ENCODE assay signal across 8 cellular contexts in genomic region chr19:48872182-48872883, GRCh38. TPM values are rescaled to one million over a fixed set of nuclear protein-coding genes. Genes with fewer than 3 reads are reported as not detected.
A peak's percentile ranks its signal among the peaks of the same experiment; 100 is the strongest.
DNase-seq lines count a peak whose midpoint lies in the region; ATAC-seq, FAIRE-seq and TF ChIP-seq lines count a peak whose summit lies in the region.

Gene PPP1R15A (plus strand): TSS chr19:48872421. CDS start chr19:48873234, 813 bp downstream.

- H3K9ac ChIP-seq in iPS-20b (ENCODE audit: low read depth, low read length) (peak within 1 kb of the TSS; percentile 92), skeletal muscle tissue (ENCODE audit: low read depth in 1 of 3, low read length in 3 of 3) (peak within 1 kb of the TSS; percentile 100)

- CTCF ChIA-PET in WTC11 (lab: Charles Lee): interaction anchor here (0.6 to 2.2 kb wide), 10 partner anchors 9 to 227 kb away, joined by 3 to 11 read pairs (median 4); partner anchors contain the start of genes CA11 and HSD17B14

- TF ChIP-seq CTCF in WTC11 (IDR thresholded peaks at IDR 0.05) (no peak), bronchial epithelial cell (IDR thresholded peaks at IDR 0.05; ENCODE audit: insufficient read depth, low read length, severe bottlenecking) (no peak)

- H3K27ac Mint-ChIP-seq in WTC11: peak within 1 kb of the TSS; percentile 100

- H3K9me3 Mint-ChIP-seq in WTC11: no peaks in the 10 kb centered on the region

- ATAC-seq in GM18499 (IDR thresholded peaks at IDR 0.05; ENCODE audit: insufficient read depth, unreplicated experiment) (peak; percentile 38), HG03159 (IDR thresholded peaks at IDR 0.05; ENCODE audit: unreplicated experiment) (peak; percentile 42), WTC11 (peak; percentile 73), HG02981 (IDR thresholded peaks at IDR 0.05; ENCODE audit: unreplicated experiment) (no peak)

- peaks cover 33% of the 10 kb centered on the region for H3K4me1 Mint-ChIP-seq in WTC11

- peaks cover 27% of the 10 kb centered on the region for H3K36me3 Mint-ChIP-seq in WTC11

- no peaks in the 10 kb centered on the region for H3K9me3 ChIP-seq in iPS-20b (ENCODE audit: insufficient read depth, low read depth, low read length)
- H3K9me3 ChIP-seq in skeletal muscle tissue (ENCODE audit: control insufficient read depth in 3 of 3, low read length in 3 of 3): no peaks in the 10 kb centered on the region

- peaks cover 18% of the 10 kb centered on the region for H3K4me1 ChIP-seq in iPS-20b (ENCODE audit: insufficient read depth, low read length)
- H3K4me1 ChIP-seq in skeletal muscle tissue (ENCODE audit: control insufficient read depth in 3 of 3, insufficient read depth in 3 of 3, low read length in 3 of 3): peaks cover 43 to 51% (median 51%) of the 10 kb centered on the region in 3 donors

- H3K27ac ChIP-seq in iPS-20b (ENCODE audit: low read length): peak within 1 kb of the TSS; percentile 88
- peak within 1 kb of the TSS; percentile 100 for H3K27ac ChIP-seq in skeletal muscle tissue (ENCODE audit: low read depth, low read length)

- FAIRE-seq in bronchial epithelial cell (lab: Jason Lieb, UNC): no peak

- H3K27me3 ChIP-seq in bronchial epithelial cell (ENCODE audit: control insufficient read depth, insufficient read depth, low read length) (no peaks in the 10 kb centered on the region), iPS-20b (ENCODE audit: insufficient read depth, low read length) (no peaks in the 10 kb centered on the region), skeletal muscle tissue (ENCODE audit: control insufficient read depth in 3 of 3, insufficient read depth in 3 of 3, low read length in 3 of 3) (no peaks in the 10 kb centered on the region)

- no peaks in the 10 kb centered on the region for H3K27me3 Mint-ChIP-seq in WTC11 (ENCODE audit: low read depth)

- H3K4me3 Mint-ChIP-seq in WTC11: peak within 1 kb of the TSS; percentile 100

- peaks cover 23% of the 10 kb centered on the region for H3K36me3 ChIP-seq in bronchial epithelial cell (ENCODE audit: control insufficient read depth, insufficient read depth, low read length)
- H3K36me3 ChIP-seq in iPS-20b (ENCODE audit: insufficient read depth, low read depth, low read length): peaks cover 35% of the 10 kb centered on the region
- peaks cover 20 to 39% (median 33%) of the 10 kb centered on the region in 3 donors for H3K36me3 ChIP-seq in skeletal muscle tissue (ENCODE audit: control insufficient read depth in 3 of 3, insufficient read depth in 3 of 3, low read length in 3 of 3)

- POLR2A ChIA-PET in WTC11 (lab: Charles Lee): interaction anchor here (0.5 to 3.3 kb wide), 11 partner anchors 9 to 133 kb away, joined by 3 to 15 read pairs (median 4); partner anchors contain the start of genes FTL and NUCB1

- H3K4me3 ChIP-seq in bronchial epithelial cell (ENCODE audit: low read depth, low read length) (peak within 1 kb of the TSS; percentile 89), iPS-20b (ENCODE audit: low read length) (peak within 1 kb of the TSS; percentile 94), skeletal muscle tissue (ENCODE audit: low read length in 3 of 3) (peak within 1 kb of the TSS; percentile 94 to 100 (median 97))

- DNase-seq in NCI-H345 (lab: John Stamatoyannopoulos, UW): peak; percentile 94
- DNase-seq in WTC11 (ENCODE audit: low spot score): peak; percentile 99
- DNase-seq in bronchial epithelial cell (ENCODE audit: low read depth): peak; percentile 95

TF ChIP-seq in WTC11, 78 proteins besides CTCF, POLR2A, EP300 and RAD21 (continues in another document):
- TF ChIP-seq CREM (CRISPR knock-in tag; IDR thresholded peaks at IDR 0.05): peak; percentile 80; the same call in 1 of the 2 replicates
- TF ChIP-seq GABPB1 (CRISPR knock-in tag; IDR thresholded peaks at IDR 0.05): peak; percentile 80
- TF ChIP-seq ZMAT4 (CRISPR knock-in tag; IDR thresholded peaks at IDR 0.05): no peak
- peak; percentile 33; the same call in 1 of the 2 replicates for TF ChIP-seq USF1 (CRISPR knock-in tag; IDR thresholded peaks at IDR 0.05)
- no peak for TF ChIP-seq MLX (CRISPR knock-in tag; IDR thresholded peaks at IDR 0.05)
- TF ChIP-seq ZNF532 (CRISPR knock-in tag; IDR thresholded peaks at IDR 0.05; ENCODE audit: borderline replicate concordance): no peak
- no peak for TF ChIP-seq ERG (CRISPR knock-in tag; IDR thresholded peaks at IDR 0.05)
- peak; percentile 73; the same call in 1 of the 2 replicates for TF ChIP-seq FOXP1 (CRISPR knock-in tag; IDR thresholded peaks at IDR 0.05; ENCODE audit: borderline replicate concordance)
- TF ChIP-seq ZNF263 (CRISPR knock-in tag; IDR thresholded peaks at IDR 0.05; ENCODE audit: low read depth): no peak
- TF ChIP-seq ZBTB21 (CRISPR knock-in tag; IDR thresholded peaks at IDR 0.05; ENCODE audit: borderline replicate concordance): no peak
- no peak for TF ChIP-seq JAZF1 (CRISPR knock-in tag; IDR thresholded peaks at IDR 0.05)
- TF ChIP-seq RELA (CRISPR knock-in tag; IDR thresholded peaks at IDR 0.05; ENCODE audit: borderline replicate concordance): 0 out of 2 replicates have a peak, but pooled peaks have one; percentile 36
- TF ChIP-seq TEAD1 (CRISPR knock-in tag; IDR thresholded peaks at IDR 0.05): 0 out of 2 replicates have a peak, but pooled peaks have one; percentile 42
- TF ChIP-seq ZNF416 (CRISPR knock-in tag; IDR thresholded peaks at IDR 0.05): 0 out of 2 replicates have a peak, but pooled peaks have one; percentile 16
- peak; percentile 81 for TF ChIP-seq SP1 (CRISPR knock-in tag; conservative IDR thresholded peaks at IDR 0.05)
- no peak for TF ChIP-seq JUN (CRISPR knock-in tag; IDR thresholded peaks at IDR 0.05)

RNA-seq across cellular contexts. Expression of gene PPP1R15A, which starts in this region (rescaled TPM):
- 17.0 to 19.5 TPM (median 17.9 TPM) in 3 replicates for total RNA-seq in WTC11 (2021)
- 118 and 168 TPM in 2 replicates for total RNA-seq in bronchial epithelial cell
- 26.1 TPM for total RNA-seq in skeletal muscle tissue
